ENCODE assay signal across 23 cellular contexts in genomic region chr11:119547511-119547910, GRCh38.
DNase-seq lines count a peak whose midpoint lies in the region; ATAC-seq and TF ChIP-seq lines count a peak whose summit lies in the region.
"Had no signal": no experiment of that assay in that cellular context is flagged by ENCODE, and none has a peak within 500 bp of the region (broad histone marks: within the 10 kb centered on the region; RNA-seq: fewer than 3 reads in every experiment).

No MANE protein-coding gene starts in this region.

- H3K4me1 Mint-ChIP-seq in neural progenitor cell (no peaks in the 10 kb centered on the region), MCF 10A (ENCODE audit: insufficient read depth, unreplicated experiment) (no peaks in the 10 kb centered on the region)
- H3K4me1 Mint-ChIP-seq: CD8-positive, alpha-beta memory T cell had no signal

- no peak for TF ChIP-seq CTCF in right atrium auricular region (IDR thresholded peaks at IDR 0.05)
- TF ChIP-seq CTCF in neural progenitor cell (IDR thresholded peaks at IDR 0.05): no peak
- TF ChIP-seq CTCF in MCF 10A (IDR thresholded peaks at IDR 0.05; ENCODE audit: unreplicated experiment): no peak
- TF ChIP-seq CTCF in OCI-LY7 (conservative IDR thresholded peaks at IDR 0.05; ENCODE audit: low read length): no peak

- H3K79me2 ChIP-seq in neural progenitor cell (ENCODE audit: low read depth) (no peaks in the 10 kb centered on the region), OCI-LY7 (ENCODE audit: insufficient read depth, low read depth, low read length) (no peaks in the 10 kb centered on the region)

- H3K27me3 Mint-ChIP-seq in neural progenitor cell (ENCODE audit: insufficient read depth, low read depth): no peaks in the 10 kb centered on the region
- peaks cover 21% of the 10 kb centered on the region for H3K27me3 Mint-ChIP-seq in MCF 10A (ENCODE audit: insufficient read depth, unreplicated experiment)

- no peaks in the 10 kb centered on the region for H3K4me1 ChIP-seq in right atrium auricular region
- H3K4me1 ChIP-seq in neural progenitor cell: no peaks in the 10 kb centered on the region
- H3K4me1 ChIP-seq in OCI-LY7 (ENCODE audit: insufficient read depth, low read length, poor library complexity, severe bottlenecking): no peaks in the 10 kb centered on the region
- H3K4me1 ChIP-seq: A549, BE2C had no signal

- H3K27ac ChIP-seq in right atrium auricular region (no peak overlapping the region), neural progenitor cell (no peak overlapping the region), OCI-LY7 (ENCODE audit: low read depth, low read length, poor library complexity, severe bottlenecking) (no peak overlapping the region)
- H3K27ac ChIP-seq: A549; BLaER1 treated with 17β-estradiol and CSF1 and Interleukin-3, amounts not matched to agents 10 nM and 100 nM; GM23248 had no signal

- H3K4me3 Mint-ChIP-seq in neural progenitor cell (peak overlapping the region; percentile 10), MCF 10A (ENCODE audit: unreplicated experiment) (no peak overlapping the region)
- H3K4me3 Mint-ChIP-seq: CD14-positive monocyte; CD4-positive, alpha-beta T cell; CD8-positive, alpha-beta memory T cell; HFFc6 had no signal

- H4K20me1 ChIP-seq in neural progenitor cell (ENCODE audit: low read depth) (no peaks in the 10 kb centered on the region), OCI-LY7 (ENCODE audit: insufficient read depth, low read length) (no peaks in the 10 kb centered on the region)
- H4K20me1 ChIP-seq: BLaER1 treated with 17β-estradiol and CSF1 and Interleukin-3, amounts not matched to agents 10 nM and 100 nM had no signal

- CTCF ChIA-PET in MCF 10A (lab: Yijun Ruan, JAX): interaction anchor here (0.6 to 1.4 kb wide), 3 partner anchors 13 to 176 kb away, joined by 3 to 5 read pairs (median 3); no protein-coding TSS in a partner anchor
- CTCF ChIA-PET in OCI-LY7 (lab: Charles Lee; ENCODE audit: unreplicated experiment): no interaction called here

- DNase-seq in right atrium auricular region (ENCODE audit: low spot score) (peak; percentile 23), left ventricle myocardium superior (no peak), neural progenitor cell (ENCODE audit: low spot score) (no peak), posterior vena cava (ENCODE audit: low spot score) (peak; percentile 36), DMS114 treated with DMSO at 0.1 percent for 48 hours (lab: John Stamatoyannopoulos, UW; ENCODE audit: unreplicated experiment) (no peak), MCF 10A (ENCODE audit: unreplicated experiment) (no peak), OCI-LY7 (ENCODE audit: low spot score) (no peak)
- DNase-seq: 8988T; ACHN; AML-193; BE2C; CD4-positive, alpha-beta T cell; CD8-positive, alpha-beta memory T cell; DMS 273 treated with DMSO at 0.1 percent for 48 hours; DMS53; DMS79 treated with DMSO at 0.1 percent for 48 hours; GF-D8; GM23248; HFFc6 had no signal

- H3K36me3 Mint-ChIP-seq in neural progenitor cell: no peaks in the 10 kb centered on the region
- no peaks in the 10 kb centered on the region for H3K36me3 Mint-ChIP-seq in MCF 10A (ENCODE audit: insufficient read depth, unreplicated experiment)
- H3K36me3 Mint-ChIP-seq: CD8-positive, alpha-beta memory T cell had no signal

- H3K9ac ChIP-seq in neural progenitor cell: no peak overlapping the region
- H3K9ac ChIP-seq: BLaER1 treated with 17β-estradiol and CSF1 and Interleukin-3, amounts not matched to agents 10 nM and 100 nM; GM23248 had no signal

- no peaks in the 10 kb centered on the region for H3F3A ChIP-seq in neural progenitor cell (ENCODE audit: low read depth)

- no peak overlapping the region for H3K4me2 ChIP-seq in neural progenitor cell
- H3K4me2 ChIP-seq in OCI-LY7 (ENCODE audit: low read length): no peak overlapping the region
- H3K4me2 ChIP-seq: A549; BLaER1 treated with 17β-estradiol and CSF1 and Interleukin-3, amounts not matched to agents 10 nM and 100 nM had no signal

- H3K4me3 ChIP-seq in right atrium auricular region (no peak overlapping the region), neural progenitor cell (no peak overlapping the region), OCI-LY7 (ENCODE audit: low read depth, low read length, poor library complexity, severe bottlenecking) (no peak overlapping the region)
- H3K4me3 ChIP-seq: A549, GM23248, HAP-1 had no signal

- POLR2A ChIA-PET in MCF 10A (lab: Yijun Ruan, JAX) (no interaction called here), OCI-LY7 (lab: Charles Lee) (interaction anchor here (0.6 kb wide), 1 partner anchor 863 kb away, joined by 5 read pairs; no protein-coding TSS in a partner anchor)

- H3K9me2 ChIP-seq in OCI-LY7 (ENCODE audit: insufficient read depth, low read length): no peaks in the 10 kb centered on the region

- H3K36me3 ChIP-seq in right atrium auricular region (no peaks in the 10 kb centered on the region), neural progenitor cell (no peaks in the 10 kb centered on the region), OCI-LY7 (ENCODE audit: insufficient read depth, low read length) (no peaks in the 10 kb centered on the region)
- H3K36me3 ChIP-seq: BE2C, HAP-1 had no signal

- H3K9me3 ChIP-seq in right atrium auricular region (peaks cover 0 to 6% of the 10 kb centered on the region in 2 donors), neural progenitor cell (ENCODE audit: low read depth) (no peaks in the 10 kb centered on the region), OCI-LY7 (ENCODE audit: low read length) (no peaks in the 10 kb centered on the region)
- H3K9me3 ChIP-seq: BE2C had no signal

- no peaks in the 10 kb centered on the region for H3K27me3 ChIP-seq in right atrium auricular region
- H3K27me3 ChIP-seq in neural progenitor cell: no peaks in the 10 kb centered on the region
- H3K27me3 ChIP-seq: BE2C; BLaER1 treated with 17β-estradiol and CSF1 and Interleukin-3, amounts not matched to agents 10 nM and 100 nM had no signal

- ATAC-seq in left ventricle myocardium superior: no peak
- ATAC-seq: A549 had no signal

- no peak overlapping the region for H2AFZ ChIP-seq in neural progenitor cell (replicated peaks)
- no peak overlapping the region for H2AFZ ChIP-seq in OCI-LY7 (ENCODE audit: low read length)
- H2AFZ ChIP-seq: GM23248 had no signal

- H3K9me3 Mint-ChIP-seq in neural progenitor cell: no peaks in the 10 kb centered on the region
- H3K9me3 Mint-ChIP-seq in MCF 10A (ENCODE audit: unreplicated experiment): no peaks in the 10 kb centered on the region
- H3K9me3 Mint-ChIP-seq: CD4-positive, alpha-beta T cell; HFFc6 had no signal

- H3K27ac Mint-ChIP-seq in neural progenitor cell (no peak overlapping the region), MCF 10A (ENCODE audit: low read depth, unreplicated experiment) (no peak overlapping the region)
- H3K27ac Mint-ChIP-seq: CD14-positive monocyte; CD4-positive, alpha-beta T cell; CD8-positive, alpha-beta memory T cell; HFFc6 had no signal

- intact Hi-C loops in left ventricle myocardium superior (cut with micrococcal nuclease): no loop called here
- intact Hi-C loops in posterior vena cava (cut with DNase I): no loop called here
- intact Hi-C loops in MCF 10A (cut with micrococcal nuclease): no loop called here
- intact Hi-C loops in OCI-LY7 (cut with micrococcal nuclease; ENCODE audit: unreplicated experiment): no loop called here

- no TSS peak for BruUV-seq in MCF 10A (replicated peaks; lab: Mats Ljungman, UMichigan)
- BruUV-seq in OCI-LY7 (replicated peaks; lab: Mats Ljungman, UMichigan): no TSS peak

Comparison
In these comparisons a context has a peak if more than half of its experiments do, and no peak if none do; other contexts are left out.
1. DNase-seq: peak in right atrium auricular region (single experiment) and posterior vena cava (single experiment); none in left ventricle myocardium superior (single experiment), neural progenitor cell (single experiment), DMS114 treated with DMSO at 0.1 percent for 48 hours (single experiment), MCF 10A (single experiment) and OCI-LY7 (single experiment).